18 cellular contexts compared by ENCODE assay signal in the genomic region with DNA sequence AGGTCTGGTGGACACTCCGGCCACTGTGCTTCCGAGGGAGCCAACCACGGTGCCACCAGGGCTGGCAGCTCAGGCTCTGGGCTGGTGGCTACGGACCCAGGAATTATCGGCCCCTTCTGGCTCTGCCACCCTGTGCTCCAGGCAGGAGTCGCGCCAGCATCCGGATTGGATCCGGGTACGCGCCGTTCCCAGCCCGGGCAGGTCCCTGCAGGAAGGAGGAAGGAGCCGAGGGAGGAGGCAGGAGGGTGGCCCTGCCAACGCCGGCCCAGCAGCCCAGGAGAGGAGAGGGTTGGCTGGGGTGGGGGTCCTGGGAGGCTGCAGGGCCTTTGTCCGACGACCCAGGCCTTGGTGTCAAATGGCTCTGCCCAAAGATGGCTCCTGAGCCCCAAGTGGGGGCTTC.
DNase-seq lines count a peak whose midpoint lies in the region; ATAC-seq and TF ChIP-seq lines count a peak whose summit lies in the region.
"Had no signal": no experiment of that assay in that cellular context is flagged by ENCODE, and none has a peak within 500 bp of the region (broad histone marks: within the 10 kb centered on the region; RNA-seq: fewer than 3 reads in every experiment).

No MANE protein-coding gene starts in this region.

- H3K9me3 ChIP-seq in GM23248 (ENCODE audit: low read depth) (no peaks in the 10 kb centered on the region), stomach smooth muscle (ENCODE audit: control insufficient read depth in 2 of 2, low read length in 2 of 2) (no peaks in the 10 kb centered on the region)
- H3K9me3 ChIP-seq: pancreas had no signal

- TSS peak; percentile 58 for BruUV-seq in MCF 10A (replicated peaks; lab: Mats Ljungman, UMichigan)

- no peaks in the 10 kb centered on the region for H4K20me1 ChIP-seq in GM23248 (ENCODE audit: insufficient read depth)

- H3K4me1 ChIP-seq in GM23248 (ENCODE audit: insufficient read depth) (peaks cover 18% of the 10 kb centered on the region), stomach smooth muscle (ENCODE audit: control insufficient read depth, insufficient read depth, low read length) (peaks cover 45% of the 10 kb centered on the region)
- H3K4me1 ChIP-seq: pancreas had no signal

- H3K36me3 Mint-ChIP-seq in MCF 10A (ENCODE audit: insufficient read depth, unreplicated experiment), result peaks cover 5% of the 10 kb centered on the region
- no peaks in the 10 kb centered on the region for H3K36me3 Mint-ChIP-seq in activated CD4-positive, alpha-beta T cell treated with anti-CD3 and anti-CD28 coated beads, Interleukin-2, amount 10 ng/mL, durations not matched to agents 7 days and 5 days (ENCODE audit: low read depth)
- H3K36me3 Mint-ChIP-seq: activated naive CD4-positive, alpha-beta T cell treated with anti-CD3 and anti-CD28 coated beads, Interleukin-2, amount 50 U/mL, for 24 hours had no signal

- no peaks in the 10 kb centered on the region for H3K9me2 ChIP-seq in GM23248 (ENCODE audit: insufficient read depth)

- no peaks in the 10 kb centered on the region for H3K36me3 ChIP-seq in GM23248 (ENCODE audit: low read depth)
- H3K36me3 ChIP-seq in stomach smooth muscle (ENCODE audit: control insufficient read depth in 2 of 2, insufficient read depth in 2 of 2, low read length in 2 of 2), result peaks cover 4 to 6% of the 10 kb centered on the region in 2 donors

- H3K27ac Mint-ChIP-seq in MCF 10A (ENCODE audit: low read depth, unreplicated experiment), result peak overlapping the region; percentile 95
- H3K27ac Mint-ChIP-seq in activated CD4-positive, alpha-beta T cell treated with anti-CD3 and anti-CD28 coated beads, Interleukin-2, amount 10 ng/mL, durations not matched to agents 7 days and 5 days, result no peak overlapping the region
- H3K27ac Mint-ChIP-seq: activated naive CD4-positive, alpha-beta T cell treated with anti-CD3 and anti-CD28 coated beads, Interleukin-2, amount 50 U/mL, for 24 hours; T-helper 1 cell treated with Interleukin-12 subunit alpha and Interleukin-12 subunit beta and Interleukin-4 antibody, amounts not matched to agents 30 μg/mL and 1 μg/mL, for 36 hours had no signal

- in situ Hi-C loops in GM23248 (cut with MboI), result no loop called here

- H3K79me2 ChIP-seq in GM23248 (ENCODE audit: insufficient read depth), result no peaks in the 10 kb centered on the region

- no peaks in the 10 kb centered on the region for H3F3A ChIP-seq in GM23248 (ENCODE audit: insufficient read depth)

- peaks cover 10% of the 10 kb centered on the region for H3K4me1 Mint-ChIP-seq in MCF 10A (ENCODE audit: insufficient read depth, unreplicated experiment)
- H3K4me1 Mint-ChIP-seq in activated CD4-positive, alpha-beta T cell treated with anti-CD3 and anti-CD28 coated beads, Interleukin-2, amount 10 ng/mL, durations not matched to agents 7 days and 5 days, result no peaks in the 10 kb centered on the region

- WGBS in GM23248 (ENCODE audit: low coverage in 1 of 2, low lambda C conversion rate in 2 of 2, missing lambda C conversion rate in 2 of 2), 2 experiments, result 95 to 97% methylated on average over 15 to 17 of the region's 18 CpGs

- CTCF ChIA-PET in MCF 10A (lab: Yijun Ruan, JAX), result interaction anchor here (0.6 to 1.8 kb wide), 4 partner anchors 57 to 581 kb away, joined by 3 to 4 read pairs (median 3); no protein-coding TSS in a partner anchor
- CTCF ChIA-PET in activated CD4-positive, alpha-beta T cell treated with anti-CD3 and anti-CD28 coated beads, Interleukin-2, amount 10 ng/mL, durations not matched to agents 7 days and 5 days (lab: Charles Lee), result no interaction called here

- POLR2A ChIA-PET in MCF 10A (lab: Yijun Ruan, JAX), result interaction anchor here (0.7 to 2.8 kb wide), 12 partner anchors 19 to 1002 kb away, joined by 3 to 14 read pairs (median 4); no protein-coding TSS in a partner anchor
- POLR2A ChIA-PET in activated CD4-positive, alpha-beta T cell treated with anti-CD3 and anti-CD28 coated beads, Interleukin-2, amount 10 ng/mL, durations not matched to agents 7 days and 5 days (lab: Charles Lee), result no interaction called here

- intact Hi-C loops in MCF 10A (cut with micrococcal nuclease) (loop anchor here (2.0 to 5.0 kb wide), 3 partner anchors 105 to 161 kb away; a partner anchor contains a TSS), left colon (cut with DNase I, micrococcal nuclease) (loop anchor here in 1 of 2 donors (10.0 kb wide), 1 partner anchor 111 kb away; no protein-coding TSS in a partner anchor)

- H3K9ac ChIP-seq in GM23248, result 0 out of 2 replicates have a peak overlapping the region, but pooled peaks have one; percentile 16
- no peak overlapping the region for H3K9ac ChIP-seq in stomach smooth muscle (ENCODE audit: low read length in 2 of 2)

- no peak for TF ChIP-seq CTCF in MCF 10A (IDR thresholded peaks at IDR 0.05; ENCODE audit: unreplicated experiment)

- no peaks in the 10 kb centered on the region for H3K9me3 Mint-ChIP-seq in MCF 10A (ENCODE audit: unreplicated experiment)
- H3K9me3 Mint-ChIP-seq in activated CD4-positive, alpha-beta T cell treated with anti-CD3 and anti-CD28 coated beads, Interleukin-2, amount 10 ng/mL, durations not matched to agents 7 days and 5 days, result no peaks in the 10 kb centered on the region
- H3K9me3 Mint-ChIP-seq: activated naive CD4-positive, alpha-beta T cell treated with anti-CD3 and anti-CD28 coated beads, Interleukin-2, amount 50 U/mL, for 24 hours; T-helper 1 cell treated with Interleukin-12 subunit alpha and Interleukin-12 subunit beta and Interleukin-4 antibody, amounts not matched to agents 30 μg/mL and 1 μg/mL, for 36 hours had no signal

- H3K27ac ChIP-seq in GM23248 (peak overlapping the region; percentile 81; the same call in 1 of the 2 replicates), stomach smooth muscle (ENCODE audit: low read length) (peak overlapping the region; percentile 69)
- H3K27ac ChIP-seq: pancreas had no signal

- no peak overlapping the region for H2AFZ ChIP-seq in GM23248

- H3K4me3 ChIP-seq in GM23248 (no peak overlapping the region), stomach smooth muscle (ENCODE audit: low read length in 2 of 2) (no peak overlapping the region)
- H3K4me3 ChIP-seq: pancreas had no signal

- DNase-seq in GM23248, result no peak
- DNase-seq in MCF 10A (ENCODE audit: unreplicated experiment), result peak; percentile 74
- no peak for DNase-seq in left colon
- DNase-seq in NCI-H1694 (lab: John Stamatoyannopoulos, UW), result no peak
- no peak for DNase-seq in activated CD4-positive, alpha-beta T cell treated with anti-CD3 and anti-CD28 coated beads, Interleukin-2, amount 10 ng/mL, durations not matched to agents 7 days and 5 days
- no peak for DNase-seq in RPMI8226
- no peak for DNase-seq in midbrain (lab: John Stamatoyannopoulos, UW)
- DNase-seq: activated CD4-positive, alpha-beta T cell treated with anti-CD3 and anti-CD28 coated beads for 1 hour; caudate nucleus; effector memory CD4-positive, alpha-beta T cell; foreskin melanocyte; NCI-H2107; NCI-H82; stimulated activated CD4-positive, alpha-beta T cell treated with anti-CD3 and anti-CD28 coated beads, Interleukin-15, amount 100 ng/mL, for 24 hours had no signal

- H3K27me3 ChIP-seq in GM23248 (replicated peaks; ENCODE audit: insufficient read depth) (no peaks in the 10 kb centered on the region), stomach smooth muscle (ENCODE audit: control insufficient read depth in 1 of 2, insufficient read depth in 2 of 2, low read length in 2 of 2) (peaks cover 0 to 4% of the 10 kb centered on the region in 2 donors)
- H3K27me3 ChIP-seq: pancreas had no signal

- H3K4me2 ChIP-seq in GM23248 (ENCODE audit: unreplicated experiment), result no peak overlapping the region

- H3K4me3 Mint-ChIP-seq in MCF 10A (ENCODE audit: unreplicated experiment), result peak overlapping the region; percentile 66
- H3K4me3 Mint-ChIP-seq in activated CD4-positive, alpha-beta T cell treated with anti-CD3 and anti-CD28 coated beads, Interleukin-2, amount 10 ng/mL, durations not matched to agents 7 days and 5 days, result no peak overlapping the region
- H3K4me3 Mint-ChIP-seq: activated naive CD4-positive, alpha-beta T cell treated with anti-CD3 and anti-CD28 coated beads, Interleukin-2, amount 50 U/mL, for 24 hours; T-helper 1 cell treated with Interleukin-12 subunit alpha and Interleukin-12 subunit beta and Interleukin-4 antibody, amounts not matched to agents 30 μg/mL and 1 μg/mL, for 36 hours had no signal

- no peaks in the 10 kb centered on the region for H3K27me3 Mint-ChIP-seq in MCF 10A (ENCODE audit: insufficient read depth, unreplicated experiment)
- peaks cover 7% of the 10 kb centered on the region for H3K27me3 Mint-ChIP-seq in activated CD4-positive, alpha-beta T cell treated with anti-CD3 and anti-CD28 coated beads, Interleukin-2, amount 10 ng/mL, durations not matched to agents 7 days and 5 days
- H3K27me3 Mint-ChIP-seq: activated naive CD4-positive, alpha-beta T cell treated with anti-CD3 and anti-CD28 coated beads, Interleukin-2, amount 50 U/mL, for 24 hours had no signal

- peak; percentile 23 for ATAC-seq in left colon
